ENCODE assay signal across 18 cellular contexts in genomic region chr19:4258181-4258580, GRCh38. TPM values are rescaled to one million over a fixed set of nuclear protein-coding genes. Genes with fewer than 3 reads are reported as not detected.
DNase-seq lines count a peak whose midpoint lies in the region; ATAC-seq and FAIRE-seq lines count a peak whose summit lies in the region.
"Had no signal": no experiment of that assay in that cellular context is flagged by ENCODE, and none has a peak within 500 bp of the region (broad histone marks: within the 10 kb centered on the region; RNA-seq: fewer than 3 reads in every experiment).

No MANE protein-coding gene starts in this region.

- H3K4me3 Mint-ChIP-seq in activated CD4-positive, alpha-beta memory T cell treated with anti-CD3 and anti-CD28 coated beads for 36 hours: no peak overlapping the region
- H3K4me3 Mint-ChIP-seq: CD14-positive monocyte; CD8-positive, alpha-beta T cell; HFFc6 had no signal

- peak overlapping the region; percentile 11 for H3K4me2 ChIP-seq in neuronal stem cell (ENCODE audit: insufficient read depth, low read length, poor library complexity, severe bottlenecking)

- intact Hi-C loops in activated CD4-positive, alpha-beta memory T cell treated with anti-CD3 and anti-CD28 coated beads for 36 hours (cut with micrococcal nuclease): no loop called here

- no peak overlapping the region for H3K4ac ChIP-seq in neuronal stem cell (ENCODE audit: low read length)

- no peak overlapping the region for H2AK5ac ChIP-seq in neuronal stem cell (ENCODE audit: low read depth, low read length)

- H3K23ac ChIP-seq in neuronal stem cell (ENCODE audit: low read depth, low read length, poor library complexity): no peak overlapping the region

- ATAC-seq in esophagus mucosa: peak; percentile 12
- ATAC-seq: CD8-positive, alpha-beta T cell had no signal

- POLR2A ChIA-PET in activated CD4-positive, alpha-beta memory T cell treated with anti-CD3 and anti-CD28 coated beads for 36 hours (lab: Charles Lee): no interaction called here

- H3K9ac ChIP-seq in NT2/D1 (ENCODE audit: insufficient read length, low read depth) (peak overlapping the region; percentile 26), neuronal stem cell (ENCODE audit: low read depth, low read length, poor library complexity) (peak overlapping the region; percentile 44)

- no peak overlapping the region for H2BK15ac ChIP-seq in neuronal stem cell (ENCODE audit: low read length)

- peaks cover 6% of the 10 kb centered on the region for H3K9me3 Mint-ChIP-seq in activated CD4-positive, alpha-beta memory T cell treated with anti-CD3 and anti-CD28 coated beads for 36 hours
- H3K9me3 Mint-ChIP-seq: CD8-positive, alpha-beta T cell; HFFc6 had no signal

- H3K4me1 Mint-ChIP-seq in activated CD4-positive, alpha-beta memory T cell treated with anti-CD3 and anti-CD28 coated beads for 36 hours (ENCODE audit: low read depth): no peaks in the 10 kb centered on the region

- H2BK12ac ChIP-seq in neuronal stem cell (ENCODE audit: low read length): no peak overlapping the region

- no peak overlapping the region for H3K14ac ChIP-seq in neuronal stem cell (ENCODE audit: low read length)

- no peak overlapping the region for H2BK120ac ChIP-seq in neuronal stem cell (ENCODE audit: low read depth, low read length)

- H3K36me3 Mint-ChIP-seq in activated CD4-positive, alpha-beta memory T cell treated with anti-CD3 and anti-CD28 coated beads for 36 hours: peaks cover 34% of the 10 kb centered on the region

- H2AFZ ChIP-seq in neuronal stem cell (ENCODE audit: low read length): no peak overlapping the region

- H3K79me1 ChIP-seq in neuronal stem cell (ENCODE audit: low read depth, low read length): peaks cover 2% of the 10 kb centered on the region

- H3K27ac ChIP-seq in neuronal stem cell (replicated peaks; ENCODE audit: low read length): no peak overlapping the region

- H3K27me3 Mint-ChIP-seq in activated CD4-positive, alpha-beta memory T cell treated with anti-CD3 and anti-CD28 coated beads for 36 hours: no peaks in the 10 kb centered on the region

- no peak overlapping the region for H4K91ac ChIP-seq in neuronal stem cell (ENCODE audit: low read depth, low read length, poor library complexity)

- H3K36me3 ChIP-seq in NT2/D1 (ENCODE audit: insufficient read depth, insufficient read length, low read length) (peaks cover 74% of the 10 kb centered on the region), neuronal stem cell (replicated peaks in 1 of 2; ENCODE audit: control insufficient read depth in 2 of 2, insufficient read depth in 2 of 2, low read length in 2 of 2) (peaks cover 37 to 77% of the 10 kb centered on the region in 2 donors)

- DNase-seq in NT2/D1 (ENCODE audit: low read depth, low spot score) (no peak), neuronal stem cell (ENCODE audit: low spot score) (no peak), GM19239 (ENCODE audit: insufficient read length, low spot score) (no peak)
- no peak for DNase-seq in activated CD4-positive, alpha-beta memory T cell treated with anti-CD3 and anti-CD28 coated beads for 36 hours
- DNase-seq in activated CD8-positive, alpha-beta memory T cell treated with anti-CD3 and anti-CD28 coated beads, Interleukin-2, amount 50 U/mL, for 48 hours: no peak
- DNase-seq: CD8-positive, alpha-beta T cell; COR-L47; DND-41; GDM1; HCEC 1CT; HFFc6 had no signal

- no peak overlapping the region for H4K8ac ChIP-seq in neuronal stem cell (ENCODE audit: low read depth, low read length)

- H3K4me1 ChIP-seq in NT2/D1 (ENCODE audit: insufficient read depth, insufficient read length) (no peaks in the 10 kb centered on the region), neuronal stem cell (ENCODE audit: control insufficient read depth in 2 of 2, insufficient read depth in 1 of 2, low read depth in 1 of 2, low read length in 2 of 2) (no peaks in the 10 kb centered on the region)

- H3K9me3 ChIP-seq in NT2/D1 (ENCODE audit: insufficient read depth, low read length) (peaks cover 13% of the 10 kb centered on the region; the same call in 1 of the 2 replicates), neuronal stem cell (replicated peaks in 1 of 2; ENCODE audit: control insufficient read depth in 2 of 2, insufficient read depth in 1 of 2, low read depth in 1 of 2, low read length in 2 of 2) (peaks cover 7 to 17% of the 10 kb centered on the region in 2 donors)

- no peak overlapping the region for H3K18ac ChIP-seq in neuronal stem cell (ENCODE audit: low read length)

- CTCF ChIA-PET in activated CD4-positive, alpha-beta memory T cell treated with anti-CD3 and anti-CD28 coated beads for 36 hours (lab: Charles Lee): no interaction called here

- FAIRE-seq in GM19239 (lab: Jason Lieb, UNC): no peak
- FAIRE-seq: GM12892, H1, HTR-8/SVneo had no signal

- H3K27me3 ChIP-seq in NT2/D1 (ENCODE audit: insufficient read depth, insufficient read length) (no peaks in the 10 kb centered on the region), neuronal stem cell (ENCODE audit: control insufficient read depth in 3 of 3, insufficient read depth in 3 of 3, low read depth in 1 of 3, low read length in 3 of 3) (no peaks in the 10 kb centered on the region)

- no peak overlapping the region for H3K27ac Mint-ChIP-seq in activated CD4-positive, alpha-beta memory T cell treated with anti-CD3 and anti-CD28 coated beads for 36 hours
- H3K27ac Mint-ChIP-seq: CD8-positive, alpha-beta T cell; HFFc6 had no signal

- no CpG with 5 or more reads among the region's 28 CpGs for WGBS in neuronal stem cell (ENCODE audit: extremely low coverage in 2 of 2, insufficient read length in 2 of 2, insufficient replicate concordance in 1 of 2), 2 donors

- H3K4me3 ChIP-seq in NT2/D1 (ENCODE audit: insufficient read length, low read depth) (no peak overlapping the region), neuronal stem cell (ENCODE audit: low read length in 2 of 2) (no peak overlapping the region)

- no peak overlapping the region for H2BK5ac ChIP-seq in neuronal stem cell (ENCODE audit: low read length)

RNA-seq across cellular contexts. Expression of gene YJU2, which starts 11.3 kb away (rescaled TPM):
- 20.1 TPM for total RNA-seq in esophagus mucosa
- 17.8 TPM for polyA plus RNA-seq in neuronal stem cell (2013, experiment 1 of 2)
- 16.3 TPM for polyA plus RNA-seq in neuronal stem cell (2013, experiment 2 of 2)
- total RNA-seq in activated CD4-positive, alpha-beta memory T cell treated with anti-CD3 and anti-CD28 coated beads for 36 hours: 10 to 100 TPM; 24.0 to 25.5 TPM

RNA-seq across cellular contexts. Expression of gene SHD, which starts 20.9 kb away (rescaled TPM):
- not detected for total RNA-seq in esophagus mucosa
- polyA plus RNA-seq in neuronal stem cell (2013, experiment 1 of 2): 0.26 TPM
- 0.32 TPM for polyA plus RNA-seq in neuronal stem cell (2013, experiment 2 of 2)
- total RNA-seq in activated CD4-positive, alpha-beta memory T cell treated with anti-CD3 and anti-CD28 coated beads for 36 hours: not detected
- total RNA-seq: A673, HFFc6 had no signal
- polyA plus RNA-seq: BJ, CD14-positive monocyte had no signal

RNA-seq across cellular contexts. Expression of gene EBI3, which starts 28.9 kb away (rescaled TPM):
- total RNA-seq in esophagus mucosa: 0.44 TPM
- polyA plus RNA-seq in neuronal stem cell (2013, experiment 1 of 2): 0.06 TPM
- 0.03 TPM for polyA plus RNA-seq in neuronal stem cell (2013, experiment 2 of 2)
- total RNA-seq in activated CD4-positive, alpha-beta memory T cell treated with anti-CD3 and anti-CD28 coated beads for 36 hours: 10 to 100 TPM; 11.0 to 14.2 TPM
- total RNA-seq: CD8-positive, alpha-beta T cell had no signal

RNA-seq across cellular contexts. Expression of gene TMIGD2, which starts 44.0 kb away (rescaled TPM):
- 0.20 TPM for total RNA-seq in esophagus mucosa
- polyA plus RNA-seq in neuronal stem cell (2013, experiment 1 of 2): 1.2 TPM
- polyA plus RNA-seq in neuronal stem cell (2013, experiment 2 of 2): 1.3 TPM
- 1 to 10 TPM; 2.4 to 2.6 TPM for total RNA-seq in activated CD4-positive, alpha-beta memory T cell treated with anti-CD3 and anti-CD28 coated beads for 36 hours
- total RNA-seq: A673, HFFc6 had no signal
- polyA plus RNA-seq: BJ had no signal

RNA-seq across cellular contexts. Expression of gene FSD1, which starts 46.2 kb away (rescaled TPM):
- 0.36 TPM for total RNA-seq in esophagus mucosa
- polyA plus RNA-seq in neuronal stem cell (2013, experiment 1 of 2): 34.4 TPM
- 34.5 TPM for polyA plus RNA-seq in neuronal stem cell (2013, experiment 2 of 2)
- 1 to 10 TPM; 7.8 to 8.1 TPM for total RNA-seq in activated CD4-positive, alpha-beta memory T cell treated with anti-CD3 and anti-CD28 coated beads for 36 hours
- polyA plus RNA-seq: CD14-positive monocyte had no signal
